Comparison of ENCODE assay signal across 1 cellular context in genomic region chr16:70342016-70342415, GRCh38.
TF ChIP-seq lines count a peak whose summit lies in the region.

No MANE protein-coding gene starts in this region.

TF ChIP-seq in GM23338, 12 proteins besides CTCF, POLR2A, EP300 and RAD21:
- TF ChIP-seq ZNF462 (CRISPR knock-in tag; IDR thresholded peaks at IDR 0.05) (no peak), STAT1 (IDR thresholded peaks at IDR 0.05; ENCODE audit: unreplicated experiment) (no peak), ZNF331 (CRISPR knock-in tag; IDR thresholded peaks at IDR 0.05; ENCODE audit: low read depth) (no peak), POLR2AphosphoS5 (IDR thresholded peaks at IDR 0.05; ENCODE audit: low read depth) (no peak), NANOG (IDR thresholded peaks at IDR 0.05; ENCODE audit: borderline replicate concordance) (no peak), ETS1 (IDR thresholded peaks at IDR 0.05) (no peak), REST (IDR thresholded peaks at IDR 0.05; ENCODE audit: unreplicated experiment) (no peak), EZH2phosphoT487 (IDR thresholded peaks at IDR 0.05; ENCODE audit: unreplicated experiment) (no peak), JUNB (IDR thresholded peaks at IDR 0.05; ENCODE audit: unreplicated experiment) (no peak), ZNF114 (CRISPR knock-in tag; IDR thresholded peaks at IDR 0.05) (no peak)
